18 cellular contexts compared by ENCODE assay signal in the genomic region with DNA sequence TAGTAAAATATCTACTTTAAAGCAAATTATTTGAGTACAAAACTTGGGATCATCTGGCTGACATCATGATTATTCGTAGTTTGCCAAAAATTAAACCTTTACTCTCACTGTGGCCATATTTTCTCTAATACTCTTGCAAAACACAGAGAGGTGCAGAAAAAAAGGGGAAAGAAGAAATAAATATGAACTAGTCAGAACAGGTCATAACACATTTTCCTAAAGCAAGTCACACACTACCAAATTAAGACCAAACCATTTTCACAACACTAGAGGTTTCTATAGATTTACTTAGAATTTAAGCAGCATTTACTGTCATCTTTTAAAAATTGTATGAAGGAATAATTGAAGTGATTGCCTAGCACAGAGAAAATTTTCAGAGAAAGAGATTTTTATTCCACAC.
DNase-seq lines count a peak whose midpoint lies in the region; ATAC-seq and TF ChIP-seq lines count a peak whose summit lies in the region.
"Had no signal": no experiment of that assay in that cellular context is flagged by ENCODE, and none has a peak within 500 bp of the region (broad histone marks: within the 10 kb centered on the region; RNA-seq: fewer than 3 reads in every experiment).

No MANE protein-coding gene starts in this region.

- 0% methylated on average over 1 of the region's 1 CpG for WGBS in mammary epithelial cell (ENCODE audit: low coverage, missing lambda C conversion rate)

- H3K36me3 Mint-ChIP-seq in MCF 10A (ENCODE audit: insufficient read depth, unreplicated experiment): no peaks in the 10 kb centered on the region
- H3K36me3 Mint-ChIP-seq: CD4-positive, alpha-beta memory T cell had no signal

- H3K27ac Mint-ChIP-seq in MCF 10A (ENCODE audit: low read depth, unreplicated experiment): peak overlapping the region; percentile 75
- H3K27ac Mint-ChIP-seq: CD4-positive, alpha-beta memory T cell had no signal

- in situ Hi-C loops in mammary epithelial cell (cut with MboI; ENCODE audit: low sequenced_read_pairs in 2 of 2): no loop called here

- H3K4me3 ChIP-seq in breast epithelium (no peak overlapping the region), mammary epithelial cell (replicated peaks in 1 of 3; ENCODE audit: insufficient read depth in 1 of 3, low read depth in 2 of 3, low read length in 3 of 3) (no peak overlapping the region)
- H3K4me3 ChIP-seq: GM23248, HAP-1 had no signal

- H3K4me3 Mint-ChIP-seq in MCF 10A (ENCODE audit: unreplicated experiment): no peak overlapping the region
- H3K4me3 Mint-ChIP-seq: CD4-positive, alpha-beta memory T cell had no signal

- H2AFZ ChIP-seq in mammary epithelial cell (ENCODE audit: low read depth, low read length): no peak overlapping the region
- H2AFZ ChIP-seq: GM23248 had no signal

- intact Hi-C loops in MCF 10A (cut with micrococcal nuclease) (no loop called here), breast epithelium (cut with DNase I; ENCODE audit: low total_unique reads) (no loop called here), mammary epithelial cell (cut with micrococcal nuclease) (loop anchor here (5.0 kb wide), 2 partner anchors 69 to 1534 kb away; no protein-coding TSS in a partner anchor), posterior vena cava (cut with DNase I) (no loop called here), left cardiac atrium (cut with DNase I) (no loop called here)

- POLR2A ChIA-PET in MCF 10A (lab: Yijun Ruan, JAX): no interaction called here

- no peaks in the 10 kb centered on the region for H3K9me3 Mint-ChIP-seq in MCF 10A (ENCODE audit: unreplicated experiment)

- H3K27ac ChIP-seq in breast epithelium (no peak overlapping the region), mammary epithelial cell (ENCODE audit: insufficient read depth, low read depth, low read length) (peak overlapping the region; percentile 100), epithelial cell of prostate (peak overlapping the region; percentile 100)
- H3K27ac ChIP-seq: 22Rv1, GM23248 had no signal

- H3K9ac ChIP-seq in mammary epithelial cell (ENCODE audit: insufficient read depth, low read length): no peak overlapping the region
- H3K9ac ChIP-seq: GM23248 had no signal

- H4K20me1 ChIP-seq in mammary epithelial cell (ENCODE audit: insufficient read depth, low read length): no peaks in the 10 kb centered on the region

- H3K4me1 Mint-ChIP-seq in MCF 10A (ENCODE audit: insufficient read depth, unreplicated experiment): peaks cover 17% of the 10 kb centered on the region
- H3K4me1 Mint-ChIP-seq: CD4-positive, alpha-beta memory T cell had no signal

- no peaks in the 10 kb centered on the region for H3K79me2 ChIP-seq in mammary epithelial cell (ENCODE audit: insufficient read depth, low read length)

- no peak overlapping the region for H3K4me2 ChIP-seq in mammary epithelial cell (ENCODE audit: insufficient read depth, low read depth, low read length)

- H3K36me3 ChIP-seq in breast epithelium (no peaks in the 10 kb centered on the region), mammary epithelial cell (ENCODE audit: insufficient read depth, low read length) (no peaks in the 10 kb centered on the region)
- H3K36me3 ChIP-seq: HAP-1 had no signal

- DNase-seq in MCF 10A (ENCODE audit: unreplicated experiment) (peak; percentile 11), breast epithelium (ENCODE audit: low spot score in 2 of 2) (no peak), mammary epithelial cell (peak; percentile 39), epithelial cell of prostate (ENCODE audit: low read depth, low spot score) (no peak), NCI-H2227 treated with DMSO at 0.1 percent for 48 hours (lab: John Stamatoyannopoulos, UW) (no peak), posterior vena cava (ENCODE audit: low spot score) (no peak), NCI-H510A treated with DMSO at 0.1 percent for 48 hours (lab: John Stamatoyannopoulos, UW) (no peak), left cardiac atrium (no peak)
- DNase-seq: C1 segment of cervical spinal cord; Calu3; CD4-positive, alpha-beta memory T cell; COR-L47; DMS53; DMS79 treated with DMSO at 0.1 percent for 48 hours; GF-D8; GM23248 had no signal

- TF ChIP-seq POLR2A in breast epithelium (IDR thresholded peaks at IDR 0.05): no peak

- CTCF ChIA-PET in MCF 10A (lab: Yijun Ruan, JAX): no interaction called here
- CTCF ChIA-PET in mammary epithelial cell (lab: Charles Lee; ENCODE audit: low non-redundant PET): no interaction called here

- H3K9me3 ChIP-seq in breast epithelium (no peaks in the 10 kb centered on the region), mammary epithelial cell (replicated peaks; ENCODE audit: insufficient read depth, low read length) (peaks cover 11% of the 10 kb centered on the region)
- H3K9me3 ChIP-seq: HAP-1 had no signal

- H3K27me3 ChIP-seq in breast epithelium (no peaks in the 10 kb centered on the region), mammary epithelial cell (ENCODE audit: insufficient read depth, low read length) (no peaks in the 10 kb centered on the region)

- no peaks in the 10 kb centered on the region for H3K27me3 Mint-ChIP-seq in MCF 10A (ENCODE audit: insufficient read depth, unreplicated experiment)
- H3K27me3 Mint-ChIP-seq: CD4-positive, alpha-beta memory T cell had no signal

- TF ChIP-seq CTCF in MCF 10A (IDR thresholded peaks at IDR 0.05; ENCODE audit: unreplicated experiment) (no peak), breast epithelium (IDR thresholded peaks at IDR 0.05) (no peak), mammary epithelial cell (conservative IDR thresholded peaks at IDR 0.05 in 1 of 2, IDR thresholded peaks at IDR 0.05 in 1 of 2; ENCODE audit: extremely low read depth in 1 of 2, insufficient read depth in 1 of 2, low read depth in 1 of 2, low read length in 2 of 2) (no peak)

- no peak for ATAC-seq in left cardiac atrium

- H3K4me1 ChIP-seq in breast epithelium (no peaks in the 10 kb centered on the region), mammary epithelial cell (ENCODE audit: insufficient read depth, low read length) (peaks cover 70% of the 10 kb centered on the region)
- H3K4me1 ChIP-seq: HAP-1 had no signal

- BruUV-seq in MCF 10A (replicated peaks; lab: Mats Ljungman, UMichigan) (no TSS peak), mammary epithelial cell (replicated peaks; lab: Mats Ljungman, UMichigan) (no TSS peak)

- dilution Hi-C loops in mammary epithelial cell (cut with HindIII; ENCODE audit: low sequenced_read_pairs): loop anchor here (5.0 kb wide), 1 partner anchor 64 kb away; no protein-coding TSS in a partner anchor

Comparison
In these comparisons a context has a peak if more than half of its experiments do, and no peak if none do; other contexts are left out.
1. DNase-seq: peak in MCF 10A (single experiment) and mammary epithelial cell (single experiment); none in breast epithelium (0 of 2), epithelial cell of prostate (single experiment), NCI-H2227 treated with DMSO at 0.1 percent for 48 hours (single experiment), posterior vena cava (single experiment), NCI-H510A treated with DMSO at 0.1 percent for 48 hours (single experiment) and left cardiac atrium (single experiment).
2. H3K27ac ChIP-seq: peak in mammary epithelial cell (single experiment) and epithelial cell of prostate (single experiment); none in breast epithelium (0 of 2).